1 cellular context compared by ENCODE assay signal in the genomic region with DNA sequence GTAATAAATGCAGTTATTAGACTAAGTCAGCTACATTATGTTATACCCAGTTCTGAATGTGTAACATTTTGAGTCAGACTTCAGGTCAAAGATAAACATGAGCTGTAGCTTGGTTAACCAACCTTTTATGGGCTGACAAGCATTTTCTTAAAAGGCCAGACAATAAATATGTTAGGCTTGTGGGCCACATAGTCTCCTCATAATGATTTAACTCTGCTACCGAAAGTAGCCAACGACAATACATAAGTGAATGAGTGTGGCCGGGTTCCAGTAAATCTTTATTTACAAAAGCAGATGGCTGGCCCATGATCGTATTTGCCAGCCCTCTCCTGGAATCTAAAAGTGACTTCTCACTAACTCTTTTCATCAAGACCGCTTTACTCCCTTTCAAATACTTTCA.
TF ChIP-seq lines count a peak whose summit lies in the region.

No MANE protein-coding gene starts in this region.

TF ChIP-seq in GM12878, 131 proteins besides CTCF, POLR2A, EP300 and RAD21:
- peak; percentile 63 for TF ChIP-seq RUNX3 (IDR thresholded peaks at IDR 0.05; ENCODE audit: low read length)
- TF ChIP-seq TCF7 (IDR thresholded peaks at IDR 0.05; ENCODE audit: borderline replicate concordance) = no peak
- TF ChIP-seq, protein P1, sequence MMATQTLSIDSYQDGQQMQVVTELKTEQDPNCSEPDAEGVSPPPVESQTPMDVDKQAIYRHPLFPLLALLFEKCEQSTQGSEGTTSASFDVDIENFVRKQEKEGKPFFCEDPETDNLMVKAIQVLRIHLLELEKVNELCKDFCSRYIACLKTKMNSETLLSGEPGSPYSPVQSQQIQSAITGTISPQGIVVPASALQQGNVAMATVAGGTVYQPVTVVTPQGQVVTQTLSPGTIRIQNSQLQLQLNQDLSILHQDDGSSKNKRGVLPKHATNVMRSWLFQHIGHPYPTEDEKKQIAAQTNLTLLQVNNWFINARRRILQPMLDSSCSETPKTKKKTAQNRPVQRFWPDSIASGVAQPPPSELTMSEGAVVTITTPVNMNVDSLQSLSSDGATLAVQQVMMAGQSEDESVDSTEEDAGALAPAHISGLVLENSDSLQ (IDR thresholded peaks at IDR 0.05) = no peak
- TF ChIP-seq JUNB (IDR thresholded peaks at IDR 0.05) = 0 out of 2 replicates have a peak, but pooled peaks have one; percentile 33
